ENCODE assay signal across 1 cellular context in the genomic region with DNA sequence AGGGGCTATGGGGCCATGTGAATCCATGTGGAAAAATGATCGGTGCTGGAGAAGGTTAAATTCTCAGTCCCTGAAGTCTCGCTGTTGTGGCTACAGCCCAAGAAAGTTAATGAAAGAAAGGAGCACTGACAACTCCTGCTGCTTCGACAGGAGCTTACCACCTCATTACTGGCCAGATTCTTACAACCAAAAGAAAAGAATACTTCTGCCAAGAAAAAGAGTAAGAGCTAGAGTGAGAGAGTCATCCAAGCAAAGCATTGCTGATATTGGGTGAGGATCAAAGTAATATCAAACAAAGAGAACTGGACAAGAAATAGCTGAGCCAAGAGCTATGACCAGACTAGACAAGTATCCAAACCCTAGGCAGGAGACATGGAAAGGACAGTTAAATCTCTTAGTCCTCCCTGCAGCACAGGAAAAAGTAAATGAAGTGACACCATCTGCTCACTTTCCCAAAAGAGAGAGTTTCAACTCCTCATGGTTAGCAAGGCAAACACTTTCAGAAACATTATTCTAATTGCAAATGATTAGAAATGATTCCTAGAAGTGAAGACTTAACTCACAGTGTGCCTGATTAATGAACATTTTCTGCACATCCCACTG.
TF ChIP-seq lines count a peak whose summit lies in the region.

No MANE protein-coding gene starts in this region.

TF ChIP-seq in H1, 55 proteins besides CTCF, POLR2A, EP300 and RAD21:
- no peak for TF ChIP-seq CBX5 (IDR thresholded peaks at IDR 0.05; ENCODE audit: low read depth, low read length)
- no peak for TF ChIP-seq CHD7 (IDR thresholded peaks at IDR 0.05; ENCODE audit: insufficient replicate concordance, low read length)
- no peak for TF ChIP-seq BRCA1 (IDR thresholded peaks at IDR 0.05; ENCODE audit: low read depth, low read length)
- no peak for TF ChIP-seq SIRT6 (IDR thresholded peaks at IDR 0.05; ENCODE audit: low read length)
- TF ChIP-seq GTF2F1 (IDR thresholded peaks at IDR 0.05; ENCODE audit: borderline replicate concordance, low read depth, low read length), result no peak
- TF ChIP-seq CBX8 (IDR thresholded peaks at IDR 0.05; ENCODE audit: borderline replicate concordance, low read depth, low read length), result no peak
- TF ChIP-seq POLR2AphosphoS5 (IDR thresholded peaks at IDR 0.05; ENCODE audit: low read depth, low read length), result no peak
- TF ChIP-seq FOSL1 (IDR thresholded peaks at IDR 0.05; ENCODE audit: insufficient read depth, low read depth, low read length), result no peak
- no peak for TF ChIP-seq NRF1 (IDR thresholded peaks at IDR 0.05; ENCODE audit: low read depth, low read length)
- no peak for TF ChIP-seq SP1 (IDR thresholded peaks at IDR 0.05; ENCODE audit: low read depth, low read length)
- TF ChIP-seq TAF1 (IDR thresholded peaks at IDR 0.05; ENCODE audit: low read depth, low read length), result no peak
- no peak for TF ChIP-seq JUN (IDR thresholded peaks at IDR 0.05; ENCODE audit: low read depth, low read length)
- TF ChIP-seq CREB1 (IDR thresholded peaks at IDR 0.05), result no peak
- no peak for TF ChIP-seq POU5F1 (IDR thresholded peaks at IDR 0.05; ENCODE audit: low read depth, low read length)
